Comparison of ENCODE assay signal across 13 cellular contexts in the genomic region with DNA sequence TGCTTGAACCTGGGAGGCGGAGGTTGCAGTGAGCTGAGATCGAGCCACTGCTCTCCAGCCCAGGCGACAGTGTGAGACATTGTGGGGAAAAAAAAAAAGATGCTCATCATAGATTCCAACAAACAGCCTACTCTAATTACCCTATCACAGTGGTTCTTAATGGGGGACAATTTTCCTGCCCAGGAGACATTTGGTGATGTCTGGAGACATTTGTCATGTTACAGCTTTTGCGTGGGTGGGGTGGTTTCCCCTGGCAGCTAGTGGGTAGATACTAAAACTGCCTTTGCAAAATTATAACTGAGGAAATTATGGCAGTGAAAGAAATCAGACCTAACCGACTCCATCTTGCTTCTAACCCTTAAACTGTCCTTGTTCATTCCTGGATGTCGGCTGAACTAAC.
DNase-seq lines count a peak whose midpoint lies in the region; ATAC-seq lines count a peak whose summit lies in the region.
"Had no signal": no experiment of that assay in that cellular context is flagged by ENCODE, and none has a peak within 500 bp of the region (broad histone marks: within the 10 kb centered on the region; RNA-seq: fewer than 3 reads in every experiment).

No MANE protein-coding gene starts in this region.

- CTCF ChIA-PET in activated CD4-positive, alpha-beta T cell treated with anti-CD3 and anti-CD28 coated beads, Interleukin-2, amount 10 ng/mL, durations not matched to agents 7 days and 5 days (lab: Charles Lee) = no interaction called here

- POLR2A ChIA-PET in activated CD4-positive, alpha-beta T cell treated with anti-CD3 and anti-CD28 coated beads, Interleukin-2, amount 10 ng/mL, durations not matched to agents 7 days and 5 days (lab: Charles Lee) = no interaction called here

- H3K4me3 Mint-ChIP-seq in activated CD4-positive, alpha-beta T cell treated with anti-CD3 and anti-CD28 coated beads, Interleukin-2, amount 10 ng/mL, durations not matched to agents 7 days and 5 days = no peak overlapping the region
- H3K4me3 Mint-ChIP-seq in stimulated activated naive CD8-positive, alpha-beta T cell treated with anti-CD3 and anti-CD28 coated beads, Interleukin-15, amount 100 ng/mL, for 72 hours = no peak overlapping the region
- H3K4me3 Mint-ChIP-seq in stimulated activated effector memory CD8-positive, alpha-beta T cell treated with anti-CD3 and anti-CD28 coated beads, Interleukin-12 subunit alpha, Interleukin-12 subunit beta, amount 100 ng/mL, for 72 hours = no peak overlapping the region
- H3K4me3 Mint-ChIP-seq: CD4-positive, alpha-beta T cell had no signal

- H3K9me3 Mint-ChIP-seq in activated CD4-positive, alpha-beta T cell treated with anti-CD3 and anti-CD28 coated beads, Interleukin-2, amount 10 ng/mL, durations not matched to agents 7 days and 5 days = peaks cover 3% of the 10 kb centered on the region
- H3K9me3 Mint-ChIP-seq in stimulated activated naive CD8-positive, alpha-beta T cell treated with anti-CD3 and anti-CD28 coated beads, Interleukin-15, amount 100 ng/mL, for 72 hours = no peaks in the 10 kb centered on the region
- peaks cover 2% of the 10 kb centered on the region for H3K9me3 Mint-ChIP-seq in stimulated activated effector memory CD8-positive, alpha-beta T cell treated with anti-CD3 and anti-CD28 coated beads, Interleukin-12 subunit alpha, Interleukin-12 subunit beta, amount 100 ng/mL, for 72 hours
- H3K9me3 Mint-ChIP-seq: CD4-positive, alpha-beta T cell had no signal

- peaks cover 2% of the 10 kb centered on the region for H3K27me3 Mint-ChIP-seq in activated CD4-positive, alpha-beta T cell treated with anti-CD3 and anti-CD28 coated beads, Interleukin-2, amount 10 ng/mL, durations not matched to agents 7 days and 5 days
- no peaks in the 10 kb centered on the region for H3K27me3 Mint-ChIP-seq in stimulated activated naive CD8-positive, alpha-beta T cell treated with anti-CD3 and anti-CD28 coated beads, Interleukin-15, amount 100 ng/mL, for 72 hours
- H3K27me3 Mint-ChIP-seq: CD4-positive, alpha-beta T cell had no signal

- peaks cover 2% of the 10 kb centered on the region for H3K4me1 Mint-ChIP-seq in activated CD4-positive, alpha-beta T cell treated with anti-CD3 and anti-CD28 coated beads, Interleukin-2, amount 10 ng/mL, durations not matched to agents 7 days and 5 days
- peaks cover 14% of the 10 kb centered on the region for H3K4me1 Mint-ChIP-seq in stimulated activated naive CD8-positive, alpha-beta T cell treated with anti-CD3 and anti-CD28 coated beads, Interleukin-15, amount 100 ng/mL, for 72 hours
- H3K4me1 Mint-ChIP-seq in stimulated activated effector memory CD8-positive, alpha-beta T cell treated with anti-CD3 and anti-CD28 coated beads, Interleukin-12 subunit alpha, Interleukin-12 subunit beta, amount 100 ng/mL, for 72 hours = peaks cover 14% of the 10 kb centered on the region

- ATAC-seq in stimulated activated naive CD8-positive, alpha-beta T cell treated with anti-CD3 and anti-CD28 coated beads, Interleukin-15, Interleukin-2, amounts not matched to agents 100 U/mL and 50 U/mL, for 24 hours = peak; percentile 52
- no peak for ATAC-seq in stimulated activated naive CD8-positive, alpha-beta T cell treated with anti-CD3 and anti-CD28 coated beads, Interleukin-15, amount 100 ng/mL, for 72 hours
- ATAC-seq in stimulated activated effector memory CD8-positive, alpha-beta T cell treated with anti-CD3 and anti-CD28 coated beads, Interleukin-12 subunit alpha, Interleukin-12 subunit beta, amount 100 ng/mL, for 72 hours = peak; percentile 36
- ATAC-seq in HG02571 (IDR thresholded peaks at IDR 0.05; ENCODE audit: unreplicated experiment) = no peak

- no peak overlapping the region for H3K27ac Mint-ChIP-seq in activated CD4-positive, alpha-beta T cell treated with anti-CD3 and anti-CD28 coated beads, Interleukin-2, amount 10 ng/mL, durations not matched to agents 7 days and 5 days
- H3K27ac Mint-ChIP-seq in stimulated activated naive CD8-positive, alpha-beta T cell treated with anti-CD3 and anti-CD28 coated beads, Interleukin-15, amount 100 ng/mL, for 72 hours = no peak overlapping the region
- H3K27ac Mint-ChIP-seq in stimulated activated effector memory CD8-positive, alpha-beta T cell treated with anti-CD3 and anti-CD28 coated beads, Interleukin-12 subunit alpha, Interleukin-12 subunit beta, amount 100 ng/mL, for 72 hours = no peak overlapping the region
- H3K27ac Mint-ChIP-seq: CD4-positive, alpha-beta T cell had no signal

- peak; percentile 5 to 17 for DNase-seq in activated CD4-positive, alpha-beta T cell treated with anti-CD3 and anti-CD28 coated beads, Interleukin-2, amount 50 U/mL, for 48 hours
- no peak for DNase-seq in activated CD4-positive, alpha-beta T cell treated with anti-CD3 and anti-CD28 coated beads, Interleukin-2, amount 10 ng/mL, durations not matched to agents 7 days and 5 days
- peak; percentile 18 for DNase-seq in stimulated activated CD4-positive, alpha-beta T cell treated with anti-CD3 and anti-CD28 coated beads, Interleukin-15, amount 100 ng/mL, for 24 hours
- DNase-seq in stimulated activated CD4-positive, alpha-beta T cell treated with anti-CD3 and anti-CD28 coated beads, Interleukin-12 subunit alpha, Interleukin-12 subunit beta, amount 100 ng/mL, for 4 hours = no peak
- peak; percentile 33 for DNase-seq in stimulated activated naive CD8-positive, alpha-beta T cell treated with anti-CD3 and anti-CD28 coated beads, Interleukin-15, Interleukin-2, amounts not matched to agents 100 U/mL and 50 U/mL, for 24 hours
- DNase-seq in stimulated activated naive CD8-positive, alpha-beta T cell treated with anti-CD3 and anti-CD28 coated beads, Interleukin-15, amount 100 ng/mL, for 72 hours = no peak
- no peak for DNase-seq in stimulated activated effector memory CD8-positive, alpha-beta T cell treated with anti-CD3 and anti-CD28 coated beads, Interleukin-12 subunit alpha, Interleukin-12 subunit beta, amount 100 ng/mL, for 72 hours (ENCODE audit: low spot score in 2 of 2)
- DNase-seq: ACHN; AML-193; Caco-2; CD4-positive, alpha-beta T cell; GM23248 had no signal

- H3K36me3 Mint-ChIP-seq in activated CD4-positive, alpha-beta T cell treated with anti-CD3 and anti-CD28 coated beads, Interleukin-2, amount 10 ng/mL, durations not matched to agents 7 days and 5 days (ENCODE audit: low read depth) = peaks cover 2% of the 10 kb centered on the region
- no peaks in the 10 kb centered on the region for H3K36me3 Mint-ChIP-seq in stimulated activated effector memory CD8-positive, alpha-beta T cell treated with anti-CD3 and anti-CD28 coated beads, Interleukin-12 subunit alpha, Interleukin-12 subunit beta, amount 100 ng/mL, for 72 hours

Comparison
In these comparisons a context has a peak if more than half of its experiments do, and no peak if none do; other contexts are left out.
1. DNase-seq: peak in activated CD4-positive, alpha-beta T cell treated with anti-CD3 and anti-CD28 coated beads, Interleukin-2, amount 50 U/mL, for 48 hours (2 of 2), stimulated activated CD4-positive, alpha-beta T cell treated with anti-CD3 and anti-CD28 coated beads, Interleukin-15, amount 100 ng/mL, for 24 hours (single experiment) and stimulated activated naive CD8-positive, alpha-beta T cell treated with anti-CD3 and anti-CD28 coated beads, Interleukin-15, Interleukin-2, amounts not matched to agents 100 U/mL and 50 U/mL, for 24 hours (single experiment); none in activated CD4-positive, alpha-beta T cell treated with anti-CD3 and anti-CD28 coated beads, Interleukin-2, amount 10 ng/mL, durations not matched to agents 7 days and 5 days (single experiment), stimulated activated CD4-positive, alpha-beta T cell treated with anti-CD3 and anti-CD28 coated beads, Interleukin-12 subunit alpha, Interleukin-12 subunit beta, amount 100 ng/mL, for 4 hours (single experiment), stimulated activated naive CD8-positive, alpha-beta T cell treated with anti-CD3 and anti-CD28 coated beads, Interleukin-15, amount 100 ng/mL, for 72 hours (0 of 2) and stimulated activated effector memory CD8-positive, alpha-beta T cell treated with anti-CD3 and anti-CD28 coated beads, Interleukin-12 subunit alpha, Interleukin-12 subunit beta, amount 100 ng/mL, for 72 hours (0 of 2).
2. ATAC-seq: peak in stimulated activated naive CD8-positive, alpha-beta T cell treated with anti-CD3 and anti-CD28 coated beads, Interleukin-15, Interleukin-2, amounts not matched to agents 100 U/mL and 50 U/mL, for 24 hours (single experiment) and stimulated activated effector memory CD8-positive, alpha-beta T cell treated with anti-CD3 and anti-CD28 coated beads, Interleukin-12 subunit alpha, Interleukin-12 subunit beta, amount 100 ng/mL, for 72 hours (single experiment); none in stimulated activated naive CD8-positive, alpha-beta T cell treated with anti-CD3 and anti-CD28 coated beads, Interleukin-15, amount 100 ng/mL, for 72 hours (single experiment) and HG02571 (single experiment).